In genomic region chr20:62160253-62160652, GRCh38 we compare ENCODE assay signal across 1 cellular context.
TF ChIP-seq lines count a peak whose summit lies in the region.

No MANE protein-coding gene starts in this region.

TF ChIP-seq in HepG2, 621 proteins besides CTCF, POLR2A, EP300 and RAD21:
- peak; percentile 52; the same call in 1 of the 2 replicates for TF ChIP-seq PCBP1 (IDR thresholded peaks at IDR 0.05; ENCODE audit: borderline replicate concordance, low read depth, low read length)
- no peak for TF ChIP-seq SP1 (IDR thresholded peaks at IDR 0.05)
- TF ChIP-seq SP1 (CRISPR knock-in tag; IDR thresholded peaks at IDR 0.05) = no peak
